Comparison of ENCODE assay signal across 1 cellular context in genomic region chr16:30942421-30942796, GRCh38.
TF ChIP-seq lines count a peak whose summit lies in the region.

No MANE protein-coding gene starts in this region.

TF ChIP-seq in K562, 482 proteins besides CTCF, POLR2A, EP300 and RAD21 (continued from another document):
- no peak for TF ChIP-seq CHD7 (IDR thresholded peaks at IDR 0.05; ENCODE audit: low read depth, low read length)
